20 cellular contexts compared by ENCODE assay signal in the genomic region with DNA sequence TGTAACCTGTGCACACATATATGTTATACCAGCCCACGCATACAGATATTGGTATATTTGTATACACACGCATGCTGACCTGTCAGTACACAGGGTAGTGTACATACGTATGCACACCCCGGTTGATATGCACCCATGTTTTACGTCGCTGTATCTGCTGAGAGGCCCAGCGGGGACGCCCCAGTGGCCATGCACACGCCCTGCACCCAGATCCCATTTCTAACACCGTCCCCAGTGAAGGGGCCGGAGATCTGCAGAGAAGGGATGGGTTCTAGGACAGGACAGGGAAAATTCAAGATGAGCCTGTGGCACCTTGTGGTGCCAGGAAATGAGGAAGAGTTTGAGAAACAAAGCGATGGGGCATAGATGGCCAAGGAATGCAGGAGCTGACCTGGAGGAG. TPM values are rescaled to one million over a fixed set of nuclear protein-coding genes. Genes with fewer than 3 reads are reported as not detected.
DNase-seq lines count a peak whose midpoint lies in the region; ATAC-seq and TF ChIP-seq lines count a peak whose summit lies in the region.
"Had no signal": no experiment of that assay in that cellular context is flagged by ENCODE, and none has a peak within 500 bp of the region (broad histone marks: within the 10 kb centered on the region; RNA-seq: fewer than 3 reads in every experiment).

No MANE protein-coding gene starts in this region.

- intact Hi-C loops in CD4-positive, alpha-beta memory T cell (cut with micrococcal nuclease): no loop called here

- no peak overlapping the region for H3K4me3 Mint-ChIP-seq in T-helper 1 cell treated with Interleukin-12 subunit alpha and Interleukin-12 subunit beta and Interleukin-4 antibody, amounts not matched to agents 30 μg/mL and 1 μg/mL, for 36 hours
- no peak overlapping the region for H3K4me3 Mint-ChIP-seq in CD4-positive, alpha-beta memory T cell
- H3K4me3 Mint-ChIP-seq in naive B cell: no peak overlapping the region

- H3K79me1 ChIP-seq in trophoblast cell (ENCODE audit: low read length): no peaks in the 10 kb centered on the region

- no peak overlapping the region for H3K4me2 ChIP-seq in trophoblast cell (ENCODE audit: low read length)
- H3K4me2 ChIP-seq: KMS-11 had no signal

- H3K4me1 ChIP-seq in CD4-positive, alpha-beta memory T cell (ENCODE audit: insufficient read depth, low read length): peaks cover 5% of the 10 kb centered on the region
- H3K4me1 ChIP-seq in trophoblast cell (ENCODE audit: control insufficient read depth in 1 of 2, insufficient read depth in 2 of 2, low read length in 2 of 2): no peaks in the 10 kb centered on the region
- H3K4me1 ChIP-seq: Caco-2 had no signal

- no peaks in the 10 kb centered on the region for H3K79me2 ChIP-seq in trophoblast cell (ENCODE audit: control insufficient read depth, insufficient read depth, low read length, poor library complexity)

- H3K18ac ChIP-seq in trophoblast cell (ENCODE audit: low read length): no peak overlapping the region

- H4K8ac ChIP-seq in trophoblast cell (ENCODE audit: low read depth, low read length): no peak overlapping the region

- WGBS in trophoblast cell (ENCODE audit: extremely low coverage, insufficient coverage, insufficient read length): no CpG with 5 or more reads among the region's 12 CpGs

- no peak overlapping the region for H3K23ac ChIP-seq in trophoblast cell (ENCODE audit: low read length)

- ATAC-seq in naive B cell (ENCODE audit: low read depth in 2 of 2) (no peak), HG03460 (IDR thresholded peaks at IDR 0.05; ENCODE audit: unreplicated experiment) (no peak)

- H2AFZ ChIP-seq in trophoblast cell (ENCODE audit: insufficient read depth, low read length, poor library complexity): no peak overlapping the region

- no peaks in the 10 kb centered on the region for H3K27me3 Mint-ChIP-seq in T-helper 1 cell treated with Interleukin-12 subunit alpha and Interleukin-12 subunit beta and Interleukin-4 antibody, amounts not matched to agents 30 μg/mL and 1 μg/mL, for 36 hours (ENCODE audit: low read depth)
- H3K27me3 Mint-ChIP-seq in CD4-positive, alpha-beta memory T cell: peaks cover 0 to 3% of the 10 kb centered on the region in 2 donors
- no peaks in the 10 kb centered on the region for H3K27me3 Mint-ChIP-seq in naive B cell

- H3K4me3 ChIP-seq in CD4-positive, alpha-beta memory T cell (ENCODE audit: low read length in 2 of 2): no peak overlapping the region
- H3K4me3 ChIP-seq in trophoblast cell (ENCODE audit: low read depth, low read length): no peak overlapping the region

- no peaks in the 10 kb centered on the region for H3K4me1 Mint-ChIP-seq in T-helper 1 cell treated with Interleukin-12 subunit alpha and Interleukin-12 subunit beta and Interleukin-4 antibody, amounts not matched to agents 30 μg/mL and 1 μg/mL, for 36 hours (ENCODE audit: low read depth)
- H3K4me1 Mint-ChIP-seq in CD4-positive, alpha-beta memory T cell: peaks cover 0 to 8% (median 0%) of the 10 kb centered on the region in 4 donors
- H3K4me1 Mint-ChIP-seq in naive B cell: peaks cover 6 to 7% (median 7%) of the 10 kb centered on the region in 3 donors

- no peak overlapping the region for H4K91ac ChIP-seq in trophoblast cell (ENCODE audit: low read depth, low read length)

- peak overlapping the region; percentile 7 for H3K27ac Mint-ChIP-seq in T-helper 1 cell treated with Interleukin-12 subunit alpha and Interleukin-12 subunit beta and Interleukin-4 antibody, amounts not matched to agents 30 μg/mL and 1 μg/mL, for 36 hours
- peak overlapping the region in 4 of 7 donors; percentile 9 to 54 (median 26) for H3K27ac Mint-ChIP-seq in CD4-positive, alpha-beta memory T cell
- H3K27ac Mint-ChIP-seq in naive B cell: peak overlapping the region in 5 of 6 donors; percentile 21 to 93 (median 76)

- H3K36me3 ChIP-seq in CD4-positive, alpha-beta memory T cell (ENCODE audit: insufficient read depth, low read length): no peaks in the 10 kb centered on the region
- H3K36me3 ChIP-seq in trophoblast cell (ENCODE audit: control insufficient read depth in 1 of 2, insufficient read depth in 2 of 2, low read length in 2 of 2): no peaks in the 10 kb centered on the region

- H3K27ac ChIP-seq in CD4-positive, alpha-beta memory T cell (ENCODE audit: low read depth, low read length): no peak overlapping the region
- no peak overlapping the region for H3K27ac ChIP-seq in trophoblast cell (ENCODE audit: low read depth, low read length)
- H3K27ac ChIP-seq: 22Rv1, HL-60, KMS-11 had no signal

- no peak overlapping the region for H3K4ac ChIP-seq in trophoblast cell (ENCODE audit: low read depth, low read length)

- POLR2A ChIA-PET in CD4-positive, alpha-beta memory T cell (lab: Charles Lee; ENCODE audit: partially characterized antibody): no interaction called here
- POLR2A ChIA-PET in HEK293T (lab: Yijun Ruan, JAX): no interaction called here

- no peak overlapping the region for H2BK5ac ChIP-seq in trophoblast cell (ENCODE audit: low read depth, low read length, poor library complexity)

- H3K27me3 ChIP-seq in CD4-positive, alpha-beta memory T cell (ENCODE audit: insufficient read depth, low read length): no peaks in the 10 kb centered on the region
- no peaks in the 10 kb centered on the region for H3K27me3 ChIP-seq in trophoblast cell (ENCODE audit: insufficient read depth, low read length)

- no peak overlapping the region for H2BK12ac ChIP-seq in trophoblast cell (ENCODE audit: low read length)

- no peaks in the 10 kb centered on the region for H3K9me3 ChIP-seq in CD4-positive, alpha-beta memory T cell (ENCODE audit: control insufficient read depth in 1 of 2, low read length in 2 of 2)
- H3K9me3 ChIP-seq in trophoblast cell (ENCODE audit: insufficient read depth, low read depth, low read length): peaks cover 66% of the 10 kb centered on the region
- H3K9me3 ChIP-seq: Caco-2 had no signal

- H3K14ac ChIP-seq in trophoblast cell (ENCODE audit: low read length): no peak overlapping the region

- peak overlapping the region; percentile 18 for H3K9ac ChIP-seq in trophoblast cell (ENCODE audit: low read length)
- H3K9ac ChIP-seq: KMS-11 had no signal

- H3K36me3 Mint-ChIP-seq in T-helper 1 cell treated with Interleukin-12 subunit alpha and Interleukin-12 subunit beta and Interleukin-4 antibody, amounts not matched to agents 30 μg/mL and 1 μg/mL, for 36 hours (ENCODE audit: low read depth): no peaks in the 10 kb centered on the region
- H3K36me3 Mint-ChIP-seq in CD4-positive, alpha-beta memory T cell: no peaks in the 10 kb centered on the region
- H3K36me3 Mint-ChIP-seq in naive B cell: no peaks in the 10 kb centered on the region

- H3K9me3 Mint-ChIP-seq in T-helper 1 cell treated with Interleukin-12 subunit alpha and Interleukin-12 subunit beta and Interleukin-4 antibody, amounts not matched to agents 30 μg/mL and 1 μg/mL, for 36 hours: peaks cover 8% of the 10 kb centered on the region
- peaks cover 0 to 3% (median 0%) of the 10 kb centered on the region in 8 donors for H3K9me3 Mint-ChIP-seq in CD4-positive, alpha-beta memory T cell
- H3K9me3 Mint-ChIP-seq in naive B cell: peaks cover 0 to 7% (median 2%) of the 10 kb centered on the region in 7 donors

- H2BK120ac ChIP-seq in trophoblast cell (ENCODE audit: insufficient read depth, low read length, poor library complexity): no peak overlapping the region

- H4K12ac ChIP-seq in trophoblast cell (ENCODE audit: low read depth, low read length): no peak overlapping the region

- CTCF ChIA-PET in CD4-positive, alpha-beta memory T cell (lab: Charles Lee; ENCODE audit: partially characterized antibody): no interaction called here
- CTCF ChIA-PET in HEK293T (lab: Yijun Ruan, JAX): no interaction called here

- DNase-seq in T-helper 1 cell (no peak), naive B cell (no peak), trophoblast cell (no peak), occipital lobe (lab: John Stamatoyannopoulos, UW) (no peak), HEK293T (ENCODE audit: extremely low spot score) (no peak)
- DNase-seq in CD4-positive, alpha-beta memory T cell: no peak
- DNase-seq: Caco-2, H7, NCI-H1417, NCI-H187, NCI-H2227 treated with DMSO at 0.1 percent for 48 hours, NCI-H510A treated with DMSO at 0.1 percent for 48 hours, NCI-H82, RPMI8226, SIG-M5 had no signal

- H2AK5ac ChIP-seq in trophoblast cell (ENCODE audit: low read length): no peak overlapping the region

TF ChIP-seq in HEK293T, 16 proteins besides CTCF, POLR2A, EP300 and RAD21:
- TF ChIP-seq TARDBP (IDR thresholded peaks at IDR 0.05) (no peak), LEF1 (IDR thresholded peaks at IDR 0.05; ENCODE audit: borderline replicate concordance) (no peak), HDGF (IDR thresholded peaks at IDR 0.05; ENCODE audit: borderline replicate concordance) (no peak), ZNF384 (IDR thresholded peaks at IDR 0.05) (no peak), FOXM1 (IDR thresholded peaks at IDR 0.05; ENCODE audit: borderline replicate concordance) (no peak), ARNT (IDR thresholded peaks at IDR 0.05) (no peak), BHLHE40 (IDR thresholded peaks at IDR 0.05; ENCODE audit: borderline replicate concordance) (no peak), L3MBTL2 (conservative IDR thresholded peaks at IDR 0.05) (no peak), NFRKB (IDR thresholded peaks at IDR 0.05) (no peak)

RNA-seq across cellular contexts. Expression of a gene that starts 57.2 kb away (rescaled TPM):
- 1 to 10 TPM; 4.8 to 4.9 TPM for total RNA-seq in CD4-positive, alpha-beta memory T cell
- under 1 TPM in 1 of 2 donors, not detected in 1; 0.06 TPM for polyA plus RNA-seq in CD4-positive, alpha-beta memory T cell
- under 1 TPM in 5 of 6 donors, not detected in 1; 0.05 to 0.37 (median 0.21) TPM for polyA plus RNA-seq in naive B cell (ENCODE audit: low read depth in 6 of 6)
- 0.05 and 0.07 TPM in 2 replicates for polyA plus RNA-seq in trophoblast cell (2013)
- 0.16 TPM for total RNA-seq in occipital lobe

Comparison
In these comparisons a context has a peak if more than half of its experiments do, and no peak if none do; other contexts are left out.
1. H3K27ac Mint-ChIP-seq: peak in every context shown above with its lines; median percentile 76 in naive B cell; 26 in CD4-positive, alpha-beta memory T cell; 7 in T-helper 1 cell treated with Interleukin-12 subunit alpha and Interleukin-12 subunit beta and Interleukin-4 antibody, amounts not matched to agents 30 μg/mL and 1 μg/mL, for 36 hours.